In the genomic region with DNA sequence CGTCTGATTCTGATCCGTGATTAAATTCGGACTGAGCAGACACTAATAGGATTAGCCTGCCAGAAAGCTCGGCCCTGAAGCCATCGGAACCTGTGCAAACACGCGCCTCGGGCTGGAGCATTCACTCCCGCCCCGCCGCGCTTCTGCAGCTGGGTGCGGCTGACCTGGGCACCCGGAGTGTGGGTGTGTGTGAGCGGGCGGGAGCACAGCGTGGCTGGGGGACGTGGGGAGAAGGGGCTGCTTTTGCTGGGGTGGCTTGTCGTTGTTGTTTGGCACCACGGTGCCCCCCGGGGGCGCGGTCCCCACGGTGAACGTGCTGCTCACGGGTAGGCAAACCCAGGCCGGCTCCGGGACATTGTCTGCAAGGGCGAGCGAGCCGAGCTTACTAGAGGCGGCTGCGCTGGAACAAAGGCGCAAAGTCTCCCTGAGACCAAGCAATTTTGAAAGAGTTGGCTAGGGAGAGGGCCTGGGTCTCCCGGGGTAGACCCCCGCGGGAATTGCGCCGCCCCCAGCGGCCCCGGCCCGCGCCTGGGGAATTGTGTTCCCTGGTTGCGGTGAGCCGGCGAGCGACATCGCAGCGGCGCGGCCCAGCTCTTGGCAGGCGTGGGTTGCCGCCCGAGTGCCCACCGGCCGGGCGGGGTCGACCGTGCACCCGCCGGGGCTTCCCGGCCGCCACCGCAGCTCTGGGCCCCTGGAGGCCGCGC, we compare ENCODE assay signal across 8 cellular contexts. TPM values are rescaled to one million over a fixed set of nuclear protein-coding genes. Genes with fewer than 3 reads are reported as not detected.
A peak's percentile ranks its signal among the peaks of the same experiment; 100 is the strongest.
DNase-seq lines count a peak whose midpoint lies in the region; ATAC-seq and TF ChIP-seq lines count a peak whose summit lies in the region.

No MANE protein-coding gene starts in this region.

- H3K4me1 ChIP-seq in lung (ENCODE audit: control insufficient read depth in 2 of 2, insufficient read depth in 2 of 2, low read length in 2 of 2), result peaks cover 0 to 4% of the 10 kb centered on the region in 2 donors
- peaks cover 0 to 49% (median 29%) of the 10 kb centered on the region in 5 donors for H3K4me1 ChIP-seq in subcutaneous abdominal adipose tissue (ENCODE audit: control insufficient read depth in 5 of 5, insufficient read depth in 5 of 5, low read length in 5 of 5)

- H3K27ac ChIP-seq in SK-N-MC (no peak overlapping the region), lung (ENCODE audit: low read depth in 1 of 2, low read length in 1 of 2) (peak overlapping the region; percentile 23 to 52), subcutaneous abdominal adipose tissue (ENCODE audit: low read depth, low read length) (peak overlapping the region; percentile 46)

- no peak for ATAC-seq in lung (ENCODE audit: insufficient read depth, low FRiP score)
- ATAC-seq in HG02623 (IDR thresholded peaks at IDR 0.05; ENCODE audit: unreplicated experiment), result no peak

- DNase-seq in HCEC 1CT, result peak; percentile 7
- DNase-seq in SK-N-MC (ENCODE audit: low read depth, low spot score), result no peak
- DNase-seq in dermis blood vessel endothelial cell, result peak; percentile 36
- peak; percentile 29 for DNase-seq in lung (ENCODE audit: low spot score)
- no peak for DNase-seq in foreskin melanocyte
- DNase-seq in SHP77 (lab: John Stamatoyannopoulos, UW), result no peak

- WGBS in lung, 2 donors, result 0 to 37% methylated on average over 33 to 66 of the region's 66 CpGs

- H3K27me3 ChIP-seq in lung (ENCODE audit: control insufficient read depth, insufficient read depth), result peaks cover 5% of the 10 kb centered on the region
- H3K27me3 ChIP-seq in subcutaneous abdominal adipose tissue (ENCODE audit: control insufficient read depth in 5 of 5, insufficient read depth in 4 of 5, low read length in 5 of 5), result peaks cover 11 to 19% (median 14%) of the 10 kb centered on the region in 5 donors

- TF ChIP-seq CTCF in lung (IDR thresholded peaks at IDR 0.05; ENCODE audit: control extremely low read depth, extremely low read depth), result no peak

- H3K4me3 ChIP-seq in SK-N-MC (peak overlapping the region; percentile 52; the same call in 1 of the 2 replicates), lung (peak overlapping the region; percentile 47), subcutaneous abdominal adipose tissue (ENCODE audit: low read depth in 1 of 5, low read length in 5 of 5) (peak overlapping the region; percentile 48 to 75 (median 68))

- H3K36me3 ChIP-seq in SK-N-MC (ENCODE audit: insufficient read depth, low read length), result no peaks in the 10 kb centered on the region
- H3K36me3 ChIP-seq in lung (ENCODE audit: control insufficient read depth in 2 of 2, insufficient read depth in 2 of 2, low read length in 2 of 2), result no peaks in the 10 kb centered on the region
- no peaks in the 10 kb centered on the region for H3K36me3 ChIP-seq in subcutaneous abdominal adipose tissue (ENCODE audit: control insufficient read depth in 5 of 5, insufficient read depth in 5 of 5, low read length in 5 of 5)

- no peaks in the 10 kb centered on the region for H3K9me3 ChIP-seq in SK-N-MC (ENCODE audit: low read depth, low read length)
- H3K9me3 ChIP-seq in lung (ENCODE audit: control insufficient read depth in 2 of 2, insufficient read depth in 1 of 2, low read length in 1 of 2), result peaks cover 0 to 4% of the 10 kb centered on the region in 2 donors
- peaks cover 0 to 3% (median 0%) of the 10 kb centered on the region in 5 donors for H3K9me3 ChIP-seq in subcutaneous abdominal adipose tissue (ENCODE audit: control insufficient read depth in 5 of 5, low read length in 5 of 5)

- H3K9ac ChIP-seq in SK-N-MC (ENCODE audit: insufficient read length) (no peak overlapping the region), subcutaneous abdominal adipose tissue (ENCODE audit: low read length in 5 of 5) (peak overlapping the region in 4 of 5 donors; percentile 40 to 73 (median 59))

RNA-seq across cellular contexts. Expression of a gene that starts 1.4 kb away (rescaled TPM):
- total RNA-seq in dermis blood vessel endothelial cell (0.85 and 1.4 TPM in 2 replicates), lung (1 to 10 TPM; 2.8 to 6.7 TPM)
- 1 to 10 TPM; 1.9 to 2.7 TPM for polyA plus RNA-seq in lung

Comparison
In these comparisons a context has a peak if more than half of its experiments do, and no peak if none do; other contexts are left out.
1. DNase-seq: peak in HCEC 1CT (single experiment), dermis blood vessel endothelial cell (single experiment) and lung (single experiment); none in SK-N-MC (single experiment), foreskin melanocyte (single experiment) and SHP77 (0 of 2).
2. Peak in every context shown above with its lines, with median percentiles within 50 percentile points of each other: H3K4me3 ChIP-seq.